ENCODE assay signal across 30 cellular contexts in the genomic region with DNA sequence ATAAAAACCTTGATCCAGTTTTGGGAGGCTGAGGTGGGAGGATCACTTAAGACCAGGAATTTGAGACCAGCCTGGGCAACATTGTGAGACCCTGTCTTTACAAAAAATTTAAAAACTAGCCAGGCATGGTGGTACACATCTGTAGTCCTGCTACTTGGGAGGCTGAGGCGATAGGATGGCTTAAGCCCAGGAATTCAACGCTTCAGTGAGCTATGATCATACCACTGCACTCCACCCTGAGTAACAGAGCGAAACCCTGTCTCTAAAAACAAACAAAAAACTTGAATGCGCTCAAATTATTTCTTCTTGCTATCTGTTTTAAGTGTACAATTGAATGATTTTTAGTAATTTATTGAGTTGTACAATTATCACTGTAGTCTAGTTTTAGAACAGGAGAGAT.
"Had no signal": no experiment of that assay in that cellular context is flagged by ENCODE, and none has a peak within 500 bp of the region (broad histone marks: within the 10 kb centered on the region; RNA-seq: fewer than 3 reads in every experiment).

No MANE protein-coding gene starts in this region.

- H3K4me3 ChIP-seq: coronary artery, dorsolateral prefrontal cortex, heart left ventricle, left ventricle myocardium inferior, lung, sigmoid colon, upper lobe of left lung had no signal

- H3K9me3 ChIP-seq: heart left ventricle, left ventricle myocardium inferior, sigmoid colon, upper lobe of left lung had no signal

- DNase-seq: activated CD4-positive, alpha-beta T cell treated with anti-CD3 and anti-CD28 coated beads for 48 hours; activated CD4-positive, alpha-beta T cell treated with anti-CD3 and anti-CD28 coated beads, Interleukin-2, amount 50 U/mL, for 48 hours; activated CD8-positive, alpha-beta memory T cell treated with anti-CD3 and anti-CD28 coated beads for 24 hours; activated gamma-delta T cell treated with Interleukin-2 at 50 U/mL for 16 hours; activated naive CD4-positive, alpha-beta T cell treated with anti-CD3 and anti-CD28 coated beads, Interleukin-2, amount 50 U/mL, for 16 hours; amniotic stem cell; brain microvascular endothelial cell; dorsolateral prefrontal cortex; endodermal cell; foreskin fibroblast; heart left ventricle; hypothalamus; immature natural killer cell; left ventricle myocardium inferior; mesendoderm; natural killer cell; posterior cingulate gyrus; retina; sigmoid colon; small intestine; stimulated activated CD4-positive, alpha-beta T cell treated with anti-CD3 and anti-CD28 coated beads, Interleukin-4, amount 100 ng/mL, for 24 hours; T-cell; upper lobe of left lung had no signal

- H3K27me3 ChIP-seq: brain microvascular endothelial cell, dorsolateral prefrontal cortex, heart left ventricle, sigmoid colon, upper lobe of left lung had no signal

- H3K27ac ChIP-seq: brain microvascular endothelial cell, coronary artery, heart left ventricle, left ventricle myocardium inferior, sigmoid colon, upper lobe of left lung, VCaP had no signal

- ATAC-seq: activated CD4-positive, CD25-positive, alpha-beta regulatory T cell treated with anti-CD3 and anti-CD28 coated beads, Interleukin-2, amount 50 U/mL, for 24 hours; esophagus mucosa; heart left ventricle; natural killer cell; stimulated activated effector memory CD8-positive, alpha-beta T cell treated with anti-CD3 and anti-CD28 coated beads, Interleukin-12 subunit alpha, Interleukin-12 subunit beta, amount 100 ng/mL, for 72 hours; T-cell had no signal

- H3K36me3 ChIP-seq: brain microvascular endothelial cell, left ventricle myocardium inferior, sigmoid colon, upper lobe of left lung had no signal

- FAIRE-seq: astrocyte, small intestine had no signal
